Comparison of ENCODE assay signal across 9 cellular contexts in genomic region chr4:72567821-72568620, GRCh38. TPM values are rescaled to one million over a fixed set of nuclear protein-coding genes. Genes with fewer than 3 reads are reported as not detected.
DNase-seq lines count a peak whose midpoint lies in the region; ATAC-seq and TF ChIP-seq lines count a peak whose summit lies in the region.
"Had no signal": no experiment of that assay in that cellular context is flagged by ENCODE, and none has a peak within 500 bp of the region (broad histone marks: within the 10 kb centered on the region; RNA-seq: fewer than 3 reads in every experiment).

No MANE protein-coding gene starts in this region.

- ATAC-seq in memory B cell (ENCODE audit: low read depth), result no peak
- peak; percentile 40 for ATAC-seq in thoracic aorta (ENCODE audit: insufficient number of reproducible peaks, low FRiP score, low read depth)
- ATAC-seq in HG02970 (IDR thresholded peaks at IDR 0.05; ENCODE audit: low FRiP score, unreplicated experiment), result no peak

- H3K27ac ChIP-seq in epithelial cell of prostate, result peak overlapping the region; percentile 38
- H3K27ac ChIP-seq in thoracic aorta, result peak overlapping the region; percentile 61 to 78
- H3K27ac ChIP-seq: HL-60 had no signal

- H3K4me3 Mint-ChIP-seq in T-helper 2 cell treated with Interferon-gamma antibody and Interleukin-4, amounts not matched to agents 5 μg/mL and 100 μg/mL, for 36 hours, result peak overlapping the region; percentile 46
- peak overlapping the region; percentile 5 for H3K4me3 Mint-ChIP-seq in memory B cell

- no peak overlapping the region for H3K27ac Mint-ChIP-seq in T-helper 2 cell treated with Interferon-gamma antibody and Interleukin-4, amounts not matched to agents 5 μg/mL and 100 μg/mL, for 36 hours
- H3K27ac Mint-ChIP-seq in memory B cell, result no peak overlapping the region

- peak overlapping the region; percentile 92 for H3K4me3 ChIP-seq in thoracic aorta

- peak; percentile 13 for TF ChIP-seq CTCF in thoracic aorta (IDR thresholded peaks at IDR 0.05)

- H3K36me3 Mint-ChIP-seq in T-helper 2 cell treated with Interferon-gamma antibody and Interleukin-4, amounts not matched to agents 5 μg/mL and 100 μg/mL, for 36 hours (ENCODE audit: low read depth), result no peaks in the 10 kb centered on the region
- H3K36me3 Mint-ChIP-seq in memory B cell, result no peaks in the 10 kb centered on the region

- peaks cover 5 to 18% of the 10 kb centered on the region in 2 donors for H3K4me1 ChIP-seq in thoracic aorta (ENCODE audit: control insufficient read depth in 1 of 2, low read depth in 2 of 2)

- peak; percentile 35 for DNase-seq in A172 (ENCODE audit: low spot score)
- DNase-seq in GDM1 (lab: John Stamatoyannopoulos, UW), result peak; percentile 75
- peak in 74 of 76 experiments; percentile 57 to 93 (median 83) for DNase-seq in HUDEP-2 (lab: John Stamatoyannopoulos, UW; ENCODE audit: unreplicated experiment in 76 of 76)
- DNase-seq in T-helper 2 cell treated with Interferon-gamma antibody and Interleukin-4, amounts not matched to agents 5 μg/mL and 100 μg/mL, for 36 hours (ENCODE audit: low spot score), result peak; percentile 4
- DNase-seq in epithelial cell of prostate (ENCODE audit: low read depth, low spot score), result peak; percentile 8
- no peak for DNase-seq in memory B cell (ENCODE audit: low spot score in 2 of 2)
- peak; percentile 55 for DNase-seq in thoracic aorta (ENCODE audit: low spot score)

- H3K4me1 Mint-ChIP-seq in T-helper 2 cell treated with Interferon-gamma antibody and Interleukin-4, amounts not matched to agents 5 μg/mL and 100 μg/mL, for 36 hours (ENCODE audit: low read depth), result peaks cover 7% of the 10 kb centered on the region
- peaks cover 4% of the 10 kb centered on the region for H3K4me1 Mint-ChIP-seq in memory B cell

- H3K27me3 Mint-ChIP-seq in T-helper 2 cell treated with Interferon-gamma antibody and Interleukin-4, amounts not matched to agents 5 μg/mL and 100 μg/mL, for 36 hours (ENCODE audit: low read depth), result peaks cover 54% of the 10 kb centered on the region
- H3K27me3 Mint-ChIP-seq in memory B cell, result peaks cover 14% of the 10 kb centered on the region

- H3K36me3 ChIP-seq in thoracic aorta, result no peaks in the 10 kb centered on the region

- no peaks in the 10 kb centered on the region for H3K9me3 Mint-ChIP-seq in T-helper 2 cell treated with Interferon-gamma antibody and Interleukin-4, amounts not matched to agents 5 μg/mL and 100 μg/mL, for 36 hours
- peaks cover 1% of the 10 kb centered on the region for H3K9me3 Mint-ChIP-seq in memory B cell

- no peaks in the 10 kb centered on the region for H3K27me3 ChIP-seq in thoracic aorta (replicated peaks; ENCODE audit: insufficient read depth)

- no peaks in the 10 kb centered on the region for H3K9me3 ChIP-seq in thoracic aorta

RNA-seq across cellular contexts. Expression of gene ADAMTS3, which starts 1.0 kb away (rescaled TPM):
- total RNA-seq in A172 (2014; rRNA removed; shearing (Covaris generic)), result 0.19 TPM in 1 of 2 replicates, not detected in the other
- total RNA-seq in thoracic aorta, result 1 to 10 TPM; 2.3 to 5.4 TPM

Comparison
In these comparisons a context has a peak if more than half of its experiments do, and no peak if none do; other contexts are left out.
1. DNase-seq: peak in A172 (single experiment), GDM1 (single experiment), HUDEP-2 (74 of 76), T-helper 2 cell treated with Interferon-gamma antibody and Interleukin-4, amounts not matched to agents 5 μg/mL and 100 μg/mL, for 36 hours (single experiment), epithelial cell of prostate (single experiment) and thoracic aorta (single experiment); none in memory B cell (0 of 2).